Comparison of ENCODE assay signal across 9 cellular contexts in genomic region chr3:183252973-183253363, GRCh38. TPM values are rescaled to one million over a fixed set of nuclear protein-coding genes. Genes with fewer than 3 reads are reported as not detected.
DNase-seq lines count a peak whose midpoint lies in the region; ATAC-seq lines count a peak whose summit lies in the region.
"Had no signal": no experiment of that assay in that cellular context is flagged by ENCODE, and none has a peak within 500 bp of the region (broad histone marks: within the 10 kb centered on the region; RNA-seq: fewer than 3 reads in every experiment).

Gene B3GNT5, plus strand, starts transcription at chr3:183253253. Its CDS starts 16,546 bp downstream, at chr3:183269799.

- peak within 1 kb of the TSS; percentile 70 for H3K4me3 ChIP-seq in SJSA1

- DNase-seq in DMS 273 (lab: John Stamatoyannopoulos, UW; ENCODE audit: unreplicated experiment), result peak; percentile 73
- no peak for DNase-seq in DMS 273 treated with DMSO at 0.1 percent for 48 hours (lab: John Stamatoyannopoulos, UW)
- no peak for DNase-seq in SJSA1 (ENCODE audit: low read depth in 1 of 2, low spot score in 2 of 2)
- DNase-seq in caudate nucleus (lab: John Stamatoyannopoulos, UW), result peak in 1 of 61 donors; percentile 19
- DNase-seq in left lobe of liver (ENCODE audit: low spot score), result no peak
- peak; percentile 59 to 71 for DNase-seq in stimulated activated CD4-positive, alpha-beta T cell treated with anti-CD3 and anti-CD28 coated beads, Interleukin-4, amount 100 ng/mL, for 4 hours
- DNase-seq in middle frontal gyrus (ENCODE audit: extremely low spot score, low spot score), result no peak
- DNase-seq in UCSD-AML1 (lab: John Stamatoyannopoulos, UW; ENCODE audit: unreplicated experiment), result no peak

- H3K27ac ChIP-seq in SJSA1 (0 out of 2 replicates have a peak within 1 kb of the TSS, but pooled peaks have one; percentile 29), caudate nucleus (ENCODE audit: low read depth, low read length) (peak within 1 kb of the TSS; percentile 90)
- H3K27ac ChIP-seq: 22Rv1 had no signal

- H3K36me3 ChIP-seq in SJSA1, result 0 out of 2 replicates have a peak, but pooled peaks cover 3% of the 10 kb centered on the region

- H3K4me1 ChIP-seq in SJSA1 (replicated peaks), result peaks cover 12% of the 10 kb centered on the region

- 0 out of 2 replicates have a peak, but pooled peaks cover 3% of the 10 kb centered on the region for H3K27me3 ChIP-seq in SJSA1 (replicated peaks)

- ATAC-seq in left lobe of liver, result peak; percentile 26

- H3K9me3 ChIP-seq in SJSA1 (replicated peaks), result no peaks in the 10 kb centered on the region

RNA-seq across cellular contexts. Expression of gene B3GNT5, which starts in this region (rescaled TPM):
- total RNA-seq in SJSA1 (2014; rRNA removed; shearing (Covaris generic)), result 0.66 and 2.2 TPM in 2 replicates
- total RNA-seq in left lobe of liver, result 0.70 TPM

Comparison
In these comparisons a context has a peak if more than half of its experiments do, and no peak if none do; other contexts are left out.
1. DNase-seq: peak in DMS 273 (single experiment) and stimulated activated CD4-positive, alpha-beta T cell treated with anti-CD3 and anti-CD28 coated beads, Interleukin-4, amount 100 ng/mL, for 4 hours (2 of 2); none in DMS 273 treated with DMSO at 0.1 percent for 48 hours (single experiment), SJSA1 (0 of 2), left lobe of liver (single experiment), middle frontal gyrus (single experiment) and UCSD-AML1 (single experiment).
2. Peak in ATAC-seq in left lobe of liver; RNA of the gene not detected or under 1 TPM.